In the genomic region with DNA sequence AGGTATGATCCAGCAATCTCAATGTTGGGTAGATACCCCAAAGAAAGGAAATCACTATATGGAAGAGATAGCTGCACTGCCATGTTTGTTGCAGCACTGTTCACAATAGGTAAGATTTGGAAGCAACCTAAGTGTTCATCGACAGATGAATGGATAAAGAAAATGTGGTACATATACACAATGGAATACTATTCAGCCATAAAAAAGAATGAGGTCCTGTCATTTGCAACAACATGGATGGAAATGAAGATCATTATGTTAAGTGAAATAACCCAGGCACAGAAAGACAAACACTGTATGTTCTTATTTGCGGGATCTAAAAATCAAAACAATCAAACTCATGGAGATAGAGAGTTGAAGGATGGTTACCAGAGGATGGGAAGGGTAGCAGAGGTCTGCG, we compare ENCODE assay signal across 26 cellular contexts.
DNase-seq lines count a peak whose midpoint lies in the region; ATAC-seq, FAIRE-seq and TF ChIP-seq lines count a peak whose summit lies in the region.
"Had no signal": no experiment of that assay in that cellular context is flagged by ENCODE, and none has a peak within 500 bp of the region (broad histone marks: within the 10 kb centered on the region; RNA-seq: fewer than 3 reads in every experiment).

No MANE protein-coding gene starts in this region.

- no peaks in the 10 kb centered on the region; the same call in 2 of the 3 replicates for H3K36me3 ChIP-seq in K562 (ENCODE audit: control insufficient read depth, insufficient read depth, low read length)
- H3K36me3 ChIP-seq: BE2C, BLaER1 had no signal

- no peak overlapping the region for H3K4me3 ChIP-seq in K562
- H3K4me3 ChIP-seq: BLaER1, GM12878 had no signal

- no peak overlapping the region for H3K4me3 Mint-ChIP-seq in nephron progenitor cell
- H3K4me3 Mint-ChIP-seq: CD14-positive monocyte; CD4-positive, alpha-beta memory T cell; CD4-positive, CD25-positive, alpha-beta regulatory T cell; CD8-positive, alpha-beta memory T cell had no signal

- no peaks in the 10 kb centered on the region for H3K9me1 ChIP-seq in K562 (ENCODE audit: control insufficient read depth, insufficient read depth, low read length)

- WGBS in K562 (ENCODE audit: insufficient coverage, low coverage, missing lambda C conversion rate): 83% methylated on average over 3 of the region's 3 CpGs

- no peaks in the 10 kb centered on the region for H3K79me2 ChIP-seq in K562 (ENCODE audit: control insufficient read depth, insufficient read depth, low read length)

- in situ Hi-C loops in K562 (cut with MboI): no loop called here

- CTCF ChIA-PET in K562 (lab: Yijun Ruan, JAX; ENCODE audit: low intra/inter-chr PET ratio): no interaction called here

- peaks cover 4% of the 10 kb centered on the region for H3K27me3 Mint-ChIP-seq in nephron progenitor cell (ENCODE audit: low read depth, poor library complexity)
- H3K27me3 Mint-ChIP-seq: CD4-positive, CD25-positive, alpha-beta regulatory T cell had no signal

- FAIRE-seq in K562 (lab: Jason Lieb, UNC) (no peak), urothelium cell line (lab: Jason Lieb, UNC) (peak; percentile 58)
- FAIRE-seq: A204.1, GM12878, GM12892, GM18507 had no signal

- no peak for ATAC-seq in K562
- ATAC-seq: GM12878 had no signal

- H3K36me3 Mint-ChIP-seq in nephron progenitor cell (ENCODE audit: low read depth): peaks cover 4% of the 10 kb centered on the region
- H3K36me3 Mint-ChIP-seq: CD14-positive monocyte; CD4-positive, alpha-beta memory T cell; CD4-positive, CD25-positive, alpha-beta regulatory T cell; CD8-positive, alpha-beta memory T cell had no signal

- H3K4me1 Mint-ChIP-seq in nephron progenitor cell: peaks cover 8% of the 10 kb centered on the region
- H3K4me1 Mint-ChIP-seq: CD14-positive monocyte; CD4-positive, alpha-beta memory T cell; CD4-positive, CD25-positive, alpha-beta regulatory T cell; CD8-positive, alpha-beta memory T cell had no signal

- TF ChIP-seq RAD21 in K562 (CRISPR knock-in tag; conservative IDR thresholded peaks at IDR 0.05 in 1 of 2, IDR thresholded peaks at IDR 0.05 in 1 of 2): no peak

- peaks cover 0 to 20% of the 10 kb centered on the region in 2 experiments; a peak in 2 of 5 replicates for H3K4me1 ChIP-seq in K562 (replicated peaks in 1 of 2; ENCODE audit: control insufficient read depth in 2 of 2, insufficient read depth in 2 of 2, low read length in 2 of 2)
- H3K4me1 ChIP-seq: BE2C, BLaER1 had no signal

- POLR2A ChIA-PET in K562 (lab: Yijun Ruan, JAX): no interaction called here

- no peaks in the 10 kb centered on the region for H3K27me3 ChIP-seq in K562 (ENCODE audit: control insufficient read depth in 2 of 2, insufficient read depth in 2 of 2, low read length in 2 of 2)
- H3K27me3 ChIP-seq: BE2C, BLaER1 had no signal

- no peaks in the 10 kb centered on the region for H4K20me1 ChIP-seq in K562 (replicated peaks; ENCODE audit: control insufficient read depth, insufficient read depth, low read length)
- H4K20me1 ChIP-seq: BLaER1 had no signal

- BruUV-seq in K562 (replicated peaks; lab: Mats Ljungman, UMichigan): no TSS peak

- TF ChIP-seq EP300 in K562 (IDR thresholded peaks at IDR 0.05; ENCODE audit: low read length): no peak

- TF ChIP-seq CTCF in K562 (IDR thresholded peaks at IDR 0.05 in 2 of 3, conservative IDR thresholded peaks at IDR 0.05 in 1 of 3; ENCODE audit: insufficient read depth in 2 of 3, low read depth in 1 of 3, low read length in 3 of 3) (no peak), nephron progenitor cell (IDR thresholded peaks at IDR 0.05) (no peak)

- peaks cover 22% of the 10 kb centered on the region for H3K9me3 Mint-ChIP-seq in nephron progenitor cell

- H3K27ac Mint-ChIP-seq in nephron progenitor cell: peak overlapping the region; percentile 8
- H3K27ac Mint-ChIP-seq: CD14-positive monocyte; CD4-positive, alpha-beta memory T cell; CD4-positive, CD25-positive, alpha-beta regulatory T cell had no signal

- intact Hi-C loops in K562 (cut with micrococcal nuclease): no loop called here

- H3K9me3 ChIP-seq in K562 (replicated peaks; ENCODE audit: control insufficient read depth, insufficient read depth, low read depth, low read length): no peaks in the 10 kb centered on the region; the same call in 1 of the 2 replicates
- H3K9me3 ChIP-seq: BE2C had no signal

- H2AFZ ChIP-seq in K562 (ENCODE audit: low read depth, low read length): no peak overlapping the region

- no peak overlapping the region for H3K27ac ChIP-seq in K562 (ENCODE audit: extremely low read depth, low read depth, low read length)
- H3K27ac ChIP-seq: BLaER1 had no signal

- DNase-seq in K562 (ENCODE audit: extremely low read depth in 1 of 4, low spot score in 3 of 4) (no peak), nephron progenitor cell (no peak), urothelium cell line (ENCODE audit: low spot score) (no peak), NCI-H2196 treated with DMSO at 0.1 percent for 48 hours (lab: John Stamatoyannopoulos, UW; ENCODE audit: unreplicated experiment) (no peak), SW 1271 (lab: John Stamatoyannopoulos, UW) (no peak)
- DNase-seq: 8988T; ACHN; BE2C; C1 segment of cervical spinal cord; CD4-positive, alpha-beta memory T cell; CD4-positive, CD25-positive, alpha-beta regulatory T cell; CD8-positive, alpha-beta memory T cell; COR-L47; DMS 273 treated with DMSO at 0.1 percent for 48 hours; DMS153; DMS53; DMS79; DND-41; EL; GDM1 had no signal

- TF ChIP-seq POLR2A in K562 (conservative IDR thresholded peaks at IDR 0.05): no peak

- no peak overlapping the region for H3K9ac ChIP-seq in K562 (ENCODE audit: insufficient read depth in 1 of 2, low read depth in 2 of 2, low read length in 2 of 2)
- H3K9ac ChIP-seq: BLaER1 had no signal

- H3K4me2 ChIP-seq in K562 (ENCODE audit: insufficient read depth, low read length): no peak overlapping the region
- H3K4me2 ChIP-seq: BLaER1 had no signal

TF ChIP-seq in K562, 482 proteins besides CTCF, POLR2A, EP300 and RAD21:
- TF ChIP-seq NFIX (CRISPR knock-in tag; IDR thresholded peaks at IDR 0.05; ENCODE audit: low read depth) (no peak), ZNF146 (CRISPR knock-in tag; IDR thresholded peaks at IDR 0.05; ENCODE audit: unreplicated experiment) (peak; percentile 76)
